Comparison of ENCODE assay signal across 1 cellular context in the genomic region with DNA sequence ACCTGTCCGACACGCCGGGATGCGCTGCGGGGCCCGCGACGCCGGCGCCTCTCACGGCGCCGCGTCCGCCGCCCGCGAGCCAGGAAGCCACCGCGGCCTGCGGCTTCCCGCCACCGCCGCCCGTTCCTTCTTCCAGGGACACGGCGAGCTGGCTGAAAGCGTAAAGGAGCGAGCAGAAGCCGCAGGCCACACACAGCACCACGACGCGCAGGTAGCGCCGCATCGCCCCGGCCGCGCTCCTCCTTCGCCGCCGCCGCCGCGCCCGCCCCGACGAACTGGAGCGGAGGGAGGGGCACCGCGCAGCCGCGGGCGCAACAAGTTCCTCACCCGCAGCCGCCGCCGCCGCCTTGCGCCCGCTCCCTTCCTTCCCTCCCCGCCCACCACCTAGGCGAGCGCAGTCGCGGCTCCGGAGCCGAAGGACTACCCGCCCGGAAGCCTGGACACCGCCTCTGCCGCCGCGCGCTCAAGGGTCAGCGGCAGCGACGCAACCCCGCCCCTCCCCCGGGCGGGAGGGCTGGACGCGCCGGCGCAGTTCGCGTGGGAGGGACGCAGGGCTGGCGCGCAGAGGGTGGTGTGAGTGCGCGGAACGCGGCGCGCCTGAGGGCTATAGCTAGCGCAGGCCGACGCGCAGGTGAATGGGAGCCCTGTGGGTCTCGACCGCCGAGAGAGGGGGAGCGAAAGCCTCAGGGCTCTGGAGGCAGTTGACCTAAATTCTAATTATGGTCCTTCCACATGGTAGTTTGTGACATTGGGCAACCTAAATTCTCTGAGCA.
TF ChIP-seq lines count a peak whose summit lies in the region.

A gene with protein sequence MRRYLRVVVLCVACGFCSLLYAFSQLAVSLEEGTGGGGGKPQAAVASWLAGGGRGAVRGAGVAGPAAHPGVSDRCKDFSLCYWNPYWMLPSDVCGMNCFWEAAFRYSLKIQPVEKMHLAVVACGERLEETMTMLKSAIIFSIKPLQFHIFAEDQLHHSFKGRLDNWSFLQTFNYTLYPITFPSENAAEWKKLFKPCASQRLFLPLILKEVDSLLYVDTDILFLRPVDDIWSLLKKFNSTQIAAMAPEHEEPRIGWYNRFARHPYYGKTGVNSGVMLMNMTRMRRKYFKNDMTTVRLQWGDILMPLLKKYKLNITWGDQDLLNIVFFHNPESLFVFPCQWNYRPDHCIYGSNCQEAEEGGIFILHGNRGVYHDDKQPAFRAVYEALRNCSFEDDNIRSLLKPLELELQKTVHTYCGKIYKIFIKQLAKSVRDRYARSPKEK (minus strand): TSS at position 451 of the 773 bp plus-strand sequence. CDS start 228 bp downstream, at position 223.

TF ChIP-seq in HepG2, 621 proteins besides CTCF, POLR2A, EP300 and RAD21 (continued from another document and continues in another):
- TF ChIP-seq ZNF180 (CRISPR knock-in tag; IDR thresholded peaks at IDR 0.05; ENCODE audit: borderline replicate concordance, low read depth) (0 out of 2 replicates have a peak, but pooled peaks have one; percentile 42), JUN (CRISPR knock-in tag; IDR thresholded peaks at IDR 0.05) (no peak), ISL2 (CRISPR knock-in tag; IDR thresholded peaks at IDR 0.05) (peak; percentile 56; the same call in 1 of the 2 replicates), POLR2G (IDR thresholded peaks at IDR 0.05; ENCODE audit: low read depth, low read length) (peak; percentile 88), RFXAP (CRISPR knock-in tag; IDR thresholded peaks at IDR 0.05; ENCODE audit: borderline replicate concordance) (peak; percentile 63; the same call in 1 of the 2 replicates), STAT5B (CRISPR knock-in tag; IDR thresholded peaks at IDR 0.05) (peak; percentile 43; the same call in 1 of the 2 replicates), ZFP62 (CRISPR knock-in tag; IDR thresholded peaks at IDR 0.05) (no peak), ZFP82 (CRISPR knock-in tag; IDR thresholded peaks at IDR 0.05; ENCODE audit: borderline replicate concordance) (peak; percentile 30; the same call in 1 of the 2 replicates), HOXA3 (CRISPR knock-in tag; IDR thresholded peaks at IDR 0.05) (peak; percentile 85), ZFP36 (IDR thresholded peaks at IDR 0.05; ENCODE audit: borderline replicate concordance, low read depth, low read length, partially characterized antibody) (no peak), AGO1 (IDR thresholded peaks at IDR 0.05; ENCODE audit: low read depth, low read length, poor library complexity, severe bottlenecking) (peak; percentile 67), KDM5B (CRISPR knock-in tag; IDR thresholded peaks at IDR 0.05; ENCODE audit: borderline replicate concordance) (peak; percentile 92; the same call in 1 of the 2 replicates), ZSCAN25 (CRISPR knock-in tag; IDR thresholded peaks at IDR 0.05) (peak; percentile 85), ZNF446 (CRISPR knock-in tag; IDR thresholded peaks at IDR 0.05) (0 out of 2 replicates have a peak, but pooled peaks have one; percentile 69), NFIB (CRISPR knock-in tag; IDR thresholded peaks at IDR 0.05; ENCODE audit: borderline replicate concordance) (no peak), KAT7 (CRISPR knock-in tag; IDR thresholded peaks at IDR 0.05; ENCODE audit: borderline replicate concordance) (peak; percentile 87; the same call in 1 of the 2 replicates), ZC3H13 (CRISPR knock-in tag; IDR thresholded peaks at IDR 0.05) (peak; percentile 44; the same call in 1 of the 2 replicates), ATF1 (CRISPR knock-in tag; IDR thresholded peaks at IDR 0.05) (no peak), SYNCRIP (IDR thresholded peaks at IDR 0.05; ENCODE audit: insufficient read depth, low read depth, low read length) (no peak), ZNF367 (CRISPR knock-in tag; IDR thresholded peaks at IDR 0.05; ENCODE audit: borderline replicate concordance) (no peak; the same call in 1 of the 2 replicates), ZNF766 (CRISPR knock-in tag; IDR thresholded peaks at IDR 0.05; ENCODE audit: borderline replicate concordance) (peak; percentile 81; the same call in 1 of the 2 replicates), IRX3 (CRISPR knock-in tag; IDR thresholded peaks at IDR 0.05; ENCODE audit: borderline replicate concordance, low read depth) (peak; percentile 36; the same call in 1 of the 2 replicates), ZMYM4 (CRISPR knock-in tag; IDR thresholded peaks at IDR 0.05) (peak; percentile 94), SMAD3 (CRISPR knock-in tag; IDR thresholded peaks at IDR 0.05) (no peak), NCOA1 (CRISPR knock-in tag; IDR thresholded peaks at IDR 0.05) (0 out of 2 replicates have a peak, but pooled peaks have one; percentile 88), RNF2 (conservative IDR thresholded peaks at IDR 0.05; ENCODE audit: low read depth) (peak; percentile 56; the same call in 1 of the 2 replicates), NRL (CRISPR knock-in tag; IDR thresholded peaks at IDR 0.05; ENCODE audit: borderline replicate concordance) (peak; percentile 86; the same call in 1 of the 2 replicates), PITX1 (CRISPR knock-in tag; IDR thresholded peaks at IDR 0.05) (no peak), TARDBP (CRISPR knock-in tag; IDR thresholded peaks at IDR 0.05) (peak; percentile 93), ZNF724P (CRISPR knock-in tag; IDR thresholded peaks at IDR 0.05; ENCODE audit: borderline replicate concordance) (peak; percentile 83; the same call in 1 of the 2 replicates), ZNF761 (CRISPR knock-in tag; conservative IDR thresholded peaks at IDR 0.05) (peak; percentile 78), ZNF3 (CRISPR knock-in tag; IDR thresholded peaks at IDR 0.05) (no peak), MAFK (conservative IDR thresholded peaks at IDR 0.05 in 1 of 2, IDR thresholded peaks at IDR 0.05 in 1 of 2; ENCODE audit: low read length in 2 of 2) (no peak), RBFOX2 (IDR thresholded peaks at IDR 0.05; ENCODE audit: low read depth, low read length) (peak; percentile 89), HDAC1 (CRISPR knock-in tag; IDR thresholded peaks at IDR 0.05) (peak; percentile 49), TEAD2 (CRISPR knock-in tag; IDR thresholded peaks at IDR 0.05) (no peak), MLLT10 (CRISPR knock-in tag; IDR thresholded peaks at IDR 0.05) (no peak), ZNF7 (CRISPR knock-in tag; IDR thresholded peaks at IDR 0.05) (no peak), KLF15 (CRISPR knock-in tag; IDR thresholded peaks at IDR 0.05; ENCODE audit: borderline replicate concordance) (no peak), ZFP1 (CRISPR knock-in tag; IDR thresholded peaks at IDR 0.05) (no peak), CENPT (CRISPR knock-in tag; IDR thresholded peaks at IDR 0.05; ENCODE audit: low read depth) (no peak), CBFB (CRISPR knock-in tag; IDR thresholded peaks at IDR 0.05) (peak; percentile 45; the same call in 1 of the 2 replicates), SNAPC2 (CRISPR knock-in tag; IDR thresholded peaks at IDR 0.05) (no peak), CBX1 (IDR thresholded peaks at IDR 0.05; ENCODE audit: low read depth) (peak; percentile 91), PTBP1 (IDR thresholded peaks at IDR 0.05; ENCODE audit: low read depth, low read length, poor library complexity, severe bottlenecking) (no peak)
- TF ChIP-seq, protein P1, sequence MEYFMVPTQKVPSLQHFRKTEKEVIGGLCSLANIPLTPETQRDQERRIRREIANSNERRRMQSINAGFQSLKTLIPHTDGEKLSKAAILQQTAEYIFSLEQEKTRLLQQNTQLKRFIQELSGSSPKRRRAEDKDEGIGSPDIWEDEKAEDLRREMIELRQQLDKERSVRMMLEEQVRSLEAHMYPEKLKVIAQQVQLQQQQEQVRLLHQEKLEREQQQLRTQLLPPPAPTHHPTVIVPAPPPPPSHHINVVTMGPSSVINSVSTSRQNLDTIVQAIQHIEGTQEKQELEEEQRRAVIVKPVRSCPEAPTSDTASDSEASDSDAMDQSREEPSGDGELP (IDR thresholded peaks at IDR 0.05; ENCODE audit: borderline replicate concordance, low read depth): no peak
- TF ChIP-seq, protein P2, sequence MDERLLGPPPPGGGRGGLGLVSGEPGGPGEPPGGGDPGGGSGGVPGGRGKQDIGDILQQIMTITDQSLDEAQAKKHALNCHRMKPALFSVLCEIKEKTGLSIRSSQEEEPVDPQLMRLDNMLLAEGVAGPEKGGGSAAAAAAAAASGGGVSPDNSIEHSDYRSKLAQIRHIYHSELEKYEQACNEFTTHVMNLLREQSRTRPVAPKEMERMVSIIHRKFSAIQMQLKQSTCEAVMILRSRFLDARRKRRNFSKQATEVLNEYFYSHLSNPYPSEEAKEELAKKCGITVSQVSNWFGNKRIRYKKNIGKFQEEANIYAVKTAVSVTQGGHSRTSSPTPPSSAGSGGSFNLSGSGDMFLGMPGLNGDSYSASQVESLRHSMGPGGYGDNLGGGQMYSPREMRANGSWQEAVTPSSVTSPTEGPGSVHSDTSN (CRISPR knock-in tag; IDR thresholded peaks at IDR 0.05): no peak
- TF ChIP-seq, protein P3, sequence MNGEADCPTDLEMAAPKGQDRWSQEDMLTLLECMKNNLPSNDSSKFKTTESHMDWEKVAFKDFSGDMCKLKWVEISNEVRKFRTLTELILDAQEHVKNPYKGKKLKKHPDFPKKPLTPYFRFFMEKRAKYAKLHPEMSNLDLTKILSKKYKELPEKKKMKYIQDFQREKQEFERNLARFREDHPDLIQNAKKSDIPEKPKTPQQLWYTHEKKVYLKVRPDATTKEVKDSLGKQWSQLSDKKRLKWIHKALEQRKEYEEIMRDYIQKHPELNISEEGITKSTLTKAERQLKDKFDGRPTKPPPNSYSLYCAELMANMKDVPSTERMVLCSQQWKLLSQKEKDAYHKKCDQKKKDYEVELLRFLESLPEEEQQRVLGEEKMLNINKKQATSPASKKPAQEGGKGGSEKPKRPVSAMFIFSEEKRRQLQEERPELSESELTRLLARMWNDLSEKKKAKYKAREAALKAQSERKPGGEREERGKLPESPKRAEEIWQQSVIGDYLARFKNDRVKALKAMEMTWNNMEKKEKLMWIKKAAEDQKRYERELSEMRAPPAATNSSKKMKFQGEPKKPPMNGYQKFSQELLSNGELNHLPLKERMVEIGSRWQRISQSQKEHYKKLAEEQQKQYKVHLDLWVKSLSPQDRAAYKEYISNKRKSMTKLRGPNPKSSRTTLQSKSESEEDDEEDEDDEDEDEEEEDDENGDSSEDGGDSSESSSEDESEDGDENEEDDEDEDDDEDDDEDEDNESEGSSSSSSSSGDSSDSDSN (CRISPR knock-in tag; IDR thresholded peaks at IDR 0.05): peak; percentile 97
- TF ChIP-seq, protein P4, sequence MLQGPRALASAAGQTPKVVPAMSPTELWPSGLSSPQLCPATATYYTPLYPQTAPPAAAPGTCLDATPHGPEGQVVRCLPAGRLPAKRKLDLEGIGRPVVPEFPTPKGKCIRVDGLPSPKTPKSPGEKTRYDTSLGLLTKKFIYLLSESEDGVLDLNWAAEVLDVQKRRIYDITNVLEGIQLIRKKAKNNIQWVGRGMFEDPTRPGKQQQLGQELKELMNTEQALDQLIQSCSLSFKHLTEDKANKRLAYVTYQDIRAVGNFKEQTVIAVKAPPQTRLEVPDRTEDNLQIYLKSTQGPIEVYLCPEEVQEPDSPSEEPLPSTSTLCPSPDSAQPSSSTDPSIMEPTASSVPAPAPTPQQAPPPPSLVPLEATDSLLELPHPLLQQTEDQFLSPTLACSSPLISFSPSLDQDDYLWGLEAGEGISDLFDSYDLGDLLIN (CRISPR knock-in tag; IDR thresholded peaks at IDR 0.05; ENCODE audit: borderline replicate concordance): peak; percentile 81; the same call in 1 of the 2 replicates
- TF ChIP-seq, protein P5, sequence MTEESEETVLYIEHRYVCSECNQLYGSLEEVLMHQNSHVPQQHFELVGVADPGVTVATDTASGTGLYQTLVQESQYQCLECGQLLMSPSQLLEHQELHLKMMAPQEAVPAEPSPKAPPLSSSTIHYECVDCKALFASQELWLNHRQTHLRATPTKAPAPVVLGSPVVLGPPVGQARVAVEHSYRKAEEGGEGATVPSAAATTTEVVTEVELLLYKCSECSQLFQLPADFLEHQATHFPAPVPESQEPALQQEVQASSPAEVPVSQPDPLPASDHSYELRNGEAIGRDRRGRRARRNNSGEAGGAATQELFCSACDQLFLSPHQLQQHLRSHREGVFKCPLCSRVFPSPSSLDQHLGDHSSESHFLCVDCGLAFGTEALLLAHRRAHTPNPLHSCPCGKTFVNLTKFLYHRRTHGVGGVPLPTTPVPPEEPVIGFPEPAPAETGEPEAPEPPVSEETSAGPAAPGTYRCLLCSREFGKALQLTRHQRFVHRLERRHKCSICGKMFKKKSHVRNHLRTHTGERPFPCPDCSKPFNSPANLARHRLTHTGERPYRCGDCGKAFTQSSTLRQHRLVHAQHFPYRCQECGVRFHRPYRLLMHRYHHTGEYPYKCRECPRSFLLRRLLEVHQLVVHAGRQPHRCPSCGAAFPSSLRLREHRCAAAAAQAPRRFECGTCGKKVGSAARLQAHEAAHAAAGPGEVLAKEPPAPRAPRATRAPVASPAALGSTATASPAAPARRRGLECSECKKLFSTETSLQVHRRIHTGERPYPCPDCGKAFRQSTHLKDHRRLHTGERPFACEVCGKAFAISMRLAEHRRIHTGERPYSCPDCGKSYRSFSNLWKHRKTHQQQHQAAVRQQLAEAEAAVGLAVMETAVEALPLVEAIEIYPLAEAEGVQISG (CRISPR knock-in tag; IDR thresholded peaks at IDR 0.05): peak; percentile 73
- TF ChIP-seq, protein P6, sequence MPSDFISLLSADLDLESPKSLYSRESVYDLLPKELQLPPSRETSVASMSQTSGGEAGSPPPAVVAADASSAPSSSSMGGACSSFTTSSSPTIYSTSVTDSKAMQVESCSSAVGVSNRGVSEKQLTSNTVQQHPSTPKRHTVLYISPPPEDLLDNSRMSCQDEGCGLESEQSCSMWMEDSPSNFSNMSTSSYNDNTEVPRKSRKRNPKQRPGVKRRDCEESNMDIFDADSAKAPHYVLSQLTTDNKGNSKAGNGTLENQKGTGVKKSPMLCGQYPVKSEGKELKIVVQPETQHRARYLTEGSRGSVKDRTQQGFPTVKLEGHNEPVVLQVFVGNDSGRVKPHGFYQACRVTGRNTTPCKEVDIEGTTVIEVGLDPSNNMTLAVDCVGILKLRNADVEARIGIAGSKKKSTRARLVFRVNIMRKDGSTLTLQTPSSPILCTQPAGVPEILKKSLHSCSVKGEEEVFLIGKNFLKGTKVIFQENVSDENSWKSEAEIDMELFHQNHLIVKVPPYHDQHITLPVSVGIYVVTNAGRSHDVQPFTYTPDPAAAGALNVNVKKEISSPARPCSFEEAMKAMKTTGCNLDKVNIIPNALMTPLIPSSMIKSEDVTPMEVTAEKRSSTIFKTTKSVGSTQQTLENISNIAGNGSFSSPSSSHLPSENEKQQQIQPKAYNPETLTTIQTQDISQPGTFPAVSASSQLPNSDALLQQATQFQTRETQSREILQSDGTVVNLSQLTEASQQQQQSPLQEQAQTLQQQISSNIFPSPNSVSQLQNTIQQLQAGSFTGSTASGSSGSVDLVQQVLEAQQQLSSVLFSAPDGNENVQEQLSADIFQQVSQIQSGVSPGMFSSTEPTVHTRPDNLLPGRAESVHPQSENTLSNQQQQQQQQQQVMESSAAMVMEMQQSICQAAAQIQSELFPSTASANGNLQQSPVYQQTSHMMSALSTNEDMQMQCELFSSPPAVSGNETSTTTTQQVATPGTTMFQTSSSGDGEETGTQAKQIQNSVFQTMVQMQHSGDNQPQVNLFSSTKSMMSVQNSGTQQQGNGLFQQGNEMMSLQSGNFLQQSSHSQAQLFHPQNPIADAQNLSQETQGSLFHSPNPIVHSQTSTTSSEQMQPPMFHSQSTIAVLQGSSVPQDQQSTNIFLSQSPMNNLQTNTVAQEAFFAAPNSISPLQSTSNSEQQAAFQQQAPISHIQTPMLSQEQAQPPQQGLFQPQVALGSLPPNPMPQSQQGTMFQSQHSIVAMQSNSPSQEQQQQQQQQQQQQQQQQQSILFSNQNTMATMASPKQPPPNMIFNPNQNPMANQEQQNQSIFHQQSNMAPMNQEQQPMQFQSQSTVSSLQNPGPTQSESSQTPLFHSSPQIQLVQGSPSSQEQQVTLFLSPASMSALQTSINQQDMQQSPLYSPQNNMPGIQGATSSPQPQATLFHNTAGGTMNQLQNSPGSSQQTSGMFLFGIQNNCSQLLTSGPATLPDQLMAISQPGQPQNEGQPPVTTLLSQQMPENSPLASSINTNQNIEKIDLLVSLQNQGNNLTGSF (CRISPR knock-in tag; IDR thresholded peaks at IDR 0.05): peak; percentile 10
